Comparison of ENCODE assay signal across 8 cellular contexts in the genomic region with DNA sequence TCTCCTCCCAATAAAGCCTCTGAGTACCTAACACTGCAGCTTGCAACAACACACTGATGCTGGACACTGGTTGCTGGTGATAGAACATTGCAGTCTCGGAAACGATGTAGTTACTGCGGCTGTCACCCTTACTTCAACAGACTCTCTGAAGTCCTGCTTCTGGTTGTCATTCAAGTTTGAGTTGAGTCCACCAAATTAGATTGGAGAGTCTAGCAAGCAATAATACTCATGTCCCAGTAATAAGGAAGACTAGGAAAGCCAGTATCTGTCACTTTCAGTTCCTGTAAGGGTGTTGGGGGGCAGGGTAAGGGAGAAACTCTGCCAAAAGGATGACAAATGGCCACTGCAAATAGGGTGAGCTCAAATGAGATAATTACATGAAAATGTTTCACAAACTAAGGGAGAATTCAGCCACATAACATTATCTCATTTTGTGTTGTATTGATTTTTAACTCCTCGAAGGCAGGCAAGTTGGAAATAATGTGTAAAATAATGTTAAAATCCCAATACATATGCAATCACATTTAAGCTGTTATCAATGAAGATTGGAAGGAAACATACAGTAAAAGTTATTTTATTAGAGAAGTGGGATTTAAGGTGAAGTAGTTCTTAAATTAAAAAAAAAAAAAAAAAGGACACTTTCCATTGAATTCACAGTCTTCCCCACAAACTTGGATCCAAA. TPM values are rescaled to one million over a fixed set of nuclear protein-coding genes. Genes with fewer than 3 reads are reported as not detected.
A peak's percentile ranks its signal among the peaks of the same experiment; 100 is the strongest.
DNase-seq lines count a peak whose midpoint lies in the region; ATAC-seq and FAIRE-seq lines count a peak whose summit lies in the region.

No MANE protein-coding gene starts in this region.

- POLR2A ChIA-PET in activated CD4-positive, alpha-beta T cell treated with anti-CD3 and anti-CD28 coated beads, Interleukin-2, amount 10 ng/mL, durations not matched to agents 7 days and 5 days (lab: Charles Lee): interaction anchor here (1.7 kb wide), 1 partner anchor 8 kb away, joined by 9 read pairs; a partner anchor contains a TSS

- CTCF ChIA-PET in activated CD4-positive, alpha-beta T cell treated with anti-CD3 and anti-CD28 coated beads, Interleukin-2, amount 10 ng/mL, durations not matched to agents 7 days and 5 days (lab: Charles Lee): interaction anchor here (0.6 to 1.4 kb wide), 4 partner anchors 26 to 588 kb away, joined by 3 to 4 read pairs (median 3); no protein-coding TSS in a partner anchor

- no peaks in the 10 kb centered on the region for H3K9me3 Mint-ChIP-seq in activated CD4-positive, alpha-beta T cell treated with anti-CD3 and anti-CD28 coated beads, Interleukin-2, amount 10 ng/mL, durations not matched to agents 7 days and 5 days
- H3K9me3 Mint-ChIP-seq in stimulated activated naive B cell treated with anti-CD40 and anti-IgM and Interleukin-4, amounts not matched to agents 10 μg/mL and 1 μg/mL and 100 μg/mL, for 72 hours: no peaks in the 10 kb centered on the region

- no peak for DNase-seq in activated CD4-positive, alpha-beta T cell treated with anti-CD3 and anti-CD28 coated beads, Interleukin-2, amount 10 ng/mL, durations not matched to agents 7 days and 5 days
- no peak for DNase-seq in activated CD4-positive, alpha-beta T cell treated with anti-CD3 and anti-CD28 coated beads, Interleukin-2, amount 50 U/mL, for 48 hours
- DNase-seq in MG63: peak; percentile 14
- peak; percentile 47 for DNase-seq in inferior parietal cortex (ENCODE audit: extremely low spot score)
- no peak for DNase-seq in stimulated activated naive B cell treated with anti-CD40 and anti-IgM and Interleukin-4, amounts not matched to agents 10 μg/mL and 1 μg/mL and 100 μg/mL, for 72 hours
- no peak for DNase-seq in central memory CD4-positive, alpha-beta T cell
- DNase-seq in frontal cortex (ENCODE audit: low spot score in 2 of 2): no peak

- peak overlapping the region; percentile 87 for H3K4me3 Mint-ChIP-seq in activated CD4-positive, alpha-beta T cell treated with anti-CD3 and anti-CD28 coated beads, Interleukin-2, amount 10 ng/mL, durations not matched to agents 7 days and 5 days
- peak overlapping the region; percentile 88 to 95 for H3K4me3 Mint-ChIP-seq in stimulated activated naive B cell treated with anti-CD40 and anti-IgM and Interleukin-4, amounts not matched to agents 10 μg/mL and 1 μg/mL and 100 μg/mL, for 72 hours

- no peaks in the 10 kb centered on the region for H3K27me3 ChIP-seq in MG63

- peak overlapping the region; percentile 61 for H3K4me3 ChIP-seq in MG63

- no peak for ATAC-seq in stimulated activated naive B cell treated with anti-CD40 and anti-IgM and Interleukin-4, amounts not matched to agents 10 μg/mL and 1 μg/mL and 100 μg/mL, for 72 hours (replicated peaks)

- no peaks in the 10 kb centered on the region for H3K36me3 Mint-ChIP-seq in activated CD4-positive, alpha-beta T cell treated with anti-CD3 and anti-CD28 coated beads, Interleukin-2, amount 10 ng/mL, durations not matched to agents 7 days and 5 days (ENCODE audit: low read depth)
- peaks cover 0 to 2% of the 10 kb centered on the region in 2 donors for H3K36me3 Mint-ChIP-seq in stimulated activated naive B cell treated with anti-CD40 and anti-IgM and Interleukin-4, amounts not matched to agents 10 μg/mL and 1 μg/mL and 100 μg/mL, for 72 hours

- no peak for FAIRE-seq in frontal cortex (lab: Jason Lieb, UNC)

- H3K27ac Mint-ChIP-seq in activated CD4-positive, alpha-beta T cell treated with anti-CD3 and anti-CD28 coated beads, Interleukin-2, amount 10 ng/mL, durations not matched to agents 7 days and 5 days: peak overlapping the region; percentile 94
- peak overlapping the region; percentile 96 for H3K27ac Mint-ChIP-seq in stimulated activated naive B cell treated with anti-CD40 and anti-IgM and Interleukin-4, amounts not matched to agents 10 μg/mL and 1 μg/mL and 100 μg/mL, for 72 hours

- no peaks in the 10 kb centered on the region for H3K27me3 Mint-ChIP-seq in activated CD4-positive, alpha-beta T cell treated with anti-CD3 and anti-CD28 coated beads, Interleukin-2, amount 10 ng/mL, durations not matched to agents 7 days and 5 days
- H3K27me3 Mint-ChIP-seq in stimulated activated naive B cell treated with anti-CD40 and anti-IgM and Interleukin-4, amounts not matched to agents 10 μg/mL and 1 μg/mL and 100 μg/mL, for 72 hours: no peaks in the 10 kb centered on the region

- peak overlapping the region; percentile 91 for H3K27ac ChIP-seq in angular gyrus (ENCODE audit: low read depth, low read length)

- no peaks in the 10 kb centered on the region for H3K36me3 ChIP-seq in MG63

- H3K9me3 ChIP-seq in MG63: no peaks in the 10 kb centered on the region

- peaks cover 38% of the 10 kb centered on the region for H3K4me1 Mint-ChIP-seq in activated CD4-positive, alpha-beta T cell treated with anti-CD3 and anti-CD28 coated beads, Interleukin-2, amount 10 ng/mL, durations not matched to agents 7 days and 5 days
- peaks cover 9 to 21% of the 10 kb centered on the region in 2 donors for H3K4me1 Mint-ChIP-seq in stimulated activated naive B cell treated with anti-CD40 and anti-IgM and Interleukin-4, amounts not matched to agents 10 μg/mL and 1 μg/mL and 100 μg/mL, for 72 hours

RNA-seq across cellular contexts. Expression of a gene that starts 0.8 kb away (rescaled TPM):
- 1 to 10 TPM; 7.2 to 7.7 TPM for total RNA-seq in activated CD4-positive, alpha-beta T cell treated with anti-CD3 and anti-CD28 coated beads, Interleukin-2, amount 10 ng/mL, durations not matched to agents 7 days and 5 days
- 10.6 and 12.6 TPM in 2 replicates for total RNA-seq in MG63 (2014; rRNA removed; shearing (Covaris generic); ENCODE audit: low replicate concordance)
- 17.5 TPM for total RNA-seq in frontal cortex

RNA-seq across cellular contexts. Expression of a gene that starts 8.3 kb away (rescaled TPM):
- total RNA-seq in activated CD4-positive, alpha-beta T cell treated with anti-CD3 and anti-CD28 coated beads, Interleukin-2, amount 10 ng/mL, durations not matched to agents 7 days and 5 days: 10 to 100 TPM; 29.0 to 33.8 TPM
- 25.4 and 37.9 TPM in 2 replicates for total RNA-seq in MG63 (2014; rRNA removed; shearing (Covaris generic); ENCODE audit: low replicate concordance)
- 49.3 TPM for total RNA-seq in frontal cortex

RNA-seq across cellular contexts. Expression of a gene that starts 50.1 kb away (rescaled TPM):
- not detected for total RNA-seq in activated CD4-positive, alpha-beta T cell treated with anti-CD3 and anti-CD28 coated beads, Interleukin-2, amount 10 ng/mL, durations not matched to agents 7 days and 5 days
- total RNA-seq in MG63 (2014; rRNA removed; shearing (Covaris generic); ENCODE audit: low replicate concordance): not detected in 2 replicates
- not detected for total RNA-seq in frontal cortex

Comparison
In these comparisons a context has a peak if more than half of its experiments do, and no peak if none do; other contexts are left out.
1. DNase-seq: peak in MG63 (single experiment) and inferior parietal cortex (single experiment); none in activated CD4-positive, alpha-beta T cell treated with anti-CD3 and anti-CD28 coated beads, Interleukin-2, amount 10 ng/mL, durations not matched to agents 7 days and 5 days (single experiment), activated CD4-positive, alpha-beta T cell treated with anti-CD3 and anti-CD28 coated beads, Interleukin-2, amount 50 U/mL, for 48 hours (0 of 2), stimulated activated naive B cell treated with anti-CD40 and anti-IgM and Interleukin-4, amounts not matched to agents 10 μg/mL and 1 μg/mL and 100 μg/mL, for 72 hours (single experiment), central memory CD4-positive, alpha-beta T cell (single experiment) and frontal cortex (0 of 2).